ENCODE assay signal across 11 cellular contexts in the genomic region with DNA sequence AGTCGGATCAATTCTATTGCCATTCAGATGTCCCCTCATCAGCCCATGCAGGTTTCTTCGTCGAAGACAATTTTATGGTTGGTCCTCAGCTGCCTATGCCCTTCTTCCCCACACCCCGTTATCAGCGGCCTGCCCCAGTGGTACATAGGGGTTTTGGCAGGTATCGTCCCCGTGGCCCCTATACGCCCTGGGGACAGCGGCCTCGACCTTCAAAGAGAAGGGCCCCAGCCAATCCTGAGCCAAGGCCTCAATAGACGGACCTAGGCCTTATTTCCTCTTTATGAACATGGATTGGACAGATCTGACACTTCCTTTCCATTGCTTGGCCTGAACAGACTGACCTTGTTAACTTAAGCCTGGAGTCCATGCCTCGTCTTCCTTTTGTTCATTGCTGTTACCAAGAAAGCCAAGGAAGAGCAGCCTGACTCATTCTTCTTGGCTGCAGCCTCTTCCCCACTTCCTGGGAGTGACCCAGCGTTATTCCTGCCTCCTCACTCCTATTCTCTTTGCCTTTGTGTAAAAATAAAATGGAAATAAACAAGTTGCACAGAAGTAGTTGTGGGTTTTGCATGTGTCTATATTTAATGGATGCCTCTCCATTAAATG.
DNase-seq lines count a peak whose midpoint lies in the region; ATAC-seq and TF ChIP-seq lines count a peak whose summit lies in the region.
"Had no signal": no experiment of that assay in that cellular context is flagged by ENCODE, and none has a peak within 500 bp of the region (broad histone marks: within the 10 kb centered on the region; RNA-seq: fewer than 3 reads in every experiment).

No MANE protein-coding gene starts in this region.

- no peak for DNase-seq in CD8-positive, alpha-beta T cell
- no peak for DNase-seq in central memory CD8-positive, alpha-beta T cell (ENCODE audit: low spot score in 2 of 2)
- DNase-seq in memory B cell (ENCODE audit: low spot score in 2 of 2) (no peak), NCI-H187 (lab: John Stamatoyannopoulos, UW) (no peak), pons (ENCODE audit: low spot score) (no peak), putamen (ENCODE audit: low spot score) (no peak), omental fat pad (ENCODE audit: low spot score) (no peak)
- DNase-seq: effector CD8-positive, alpha-beta T cell; NCI-H774 had no signal

- H3K27me3 ChIP-seq in CD8-positive, alpha-beta T cell (ENCODE audit: insufficient read depth, low read length): no peaks in the 10 kb centered on the region

- no peaks in the 10 kb centered on the region for H3K9me3 ChIP-seq in CD8-positive, alpha-beta T cell (ENCODE audit: low read length)

- H3K27ac Mint-ChIP-seq in CD8-positive, alpha-beta T cell: peak overlapping the region; percentile 73
- peak overlapping the region; percentile 6 for H3K27ac Mint-ChIP-seq in central memory CD8-positive, alpha-beta T cell (ENCODE audit: low read depth)
- H3K27ac Mint-ChIP-seq in memory B cell: peak overlapping the region; percentile 63
- H3K27ac Mint-ChIP-seq: nephron had no signal

- no peak for TF ChIP-seq CTCF in CD8-positive, alpha-beta T cell (IDR thresholded peaks at IDR 0.05)
- no peak for TF ChIP-seq CTCF in omental fat pad (IDR thresholded peaks at IDR 0.05)

- peaks cover 61% of the 10 kb centered on the region for H3K4me1 Mint-ChIP-seq in CD8-positive, alpha-beta T cell (ENCODE audit: low read depth)
- H3K4me1 Mint-ChIP-seq in central memory CD8-positive, alpha-beta T cell: peaks cover 58% of the 10 kb centered on the region
- peaks cover 25% of the 10 kb centered on the region for H3K4me1 Mint-ChIP-seq in memory B cell
- H3K4me1 Mint-ChIP-seq: nephron had no signal

- H3K9me3 Mint-ChIP-seq in CD8-positive, alpha-beta T cell: peaks cover 2% of the 10 kb centered on the region
- peaks cover 7% of the 10 kb centered on the region for H3K9me3 Mint-ChIP-seq in central memory CD8-positive, alpha-beta T cell
- peaks cover 2% of the 10 kb centered on the region for H3K9me3 Mint-ChIP-seq in memory B cell

- H3K36me3 Mint-ChIP-seq in CD8-positive, alpha-beta T cell: peaks cover 78% of the 10 kb centered on the region
- peaks cover 41% of the 10 kb centered on the region for H3K36me3 Mint-ChIP-seq in central memory CD8-positive, alpha-beta T cell (ENCODE audit: insufficient read depth)
- peaks cover 30% of the 10 kb centered on the region for H3K36me3 Mint-ChIP-seq in memory B cell

- TF ChIP-seq EP300 in Ishikawa (IDR thresholded peaks at IDR 0.05; ENCODE audit: borderline replicate concordance): no peak

- H3K4me3 ChIP-seq in CD8-positive, alpha-beta T cell (ENCODE audit: low read depth, low read length): no peak overlapping the region

- ATAC-seq in CD8-positive, alpha-beta T cell: no peak
- ATAC-seq in central memory CD8-positive, alpha-beta T cell (replicated peaks; ENCODE audit: extremely low read depth, poor library complexity, severe bottlenecking): no peak
- no peak for ATAC-seq in memory B cell (ENCODE audit: low read depth)
- no peak for ATAC-seq in omental fat pad (ENCODE audit: low FRiP score)

- no peak overlapping the region for H3K27ac ChIP-seq in CD8-positive, alpha-beta T cell (ENCODE audit: low read depth, low read length)

- TF ChIP-seq RAD21 in Ishikawa (IDR thresholded peaks at IDR 0.05; ENCODE audit: low read depth): no peak

- peaks cover 36% of the 10 kb centered on the region for H3K36me3 ChIP-seq in CD8-positive, alpha-beta T cell (ENCODE audit: insufficient read depth, low read length)

- CTCF ChIA-PET in CD8-positive, alpha-beta T cell (lab: Charles Lee): no interaction called here

- POLR2A ChIA-PET in CD8-positive, alpha-beta T cell (lab: Charles Lee): interaction anchor here (1.3 kb wide), 1 partner anchor 10 kb away, joined by 4 read pairs; no protein-coding TSS in a partner anchor

- H3K27me3 Mint-ChIP-seq in CD8-positive, alpha-beta T cell (ENCODE audit: low read depth): no peaks in the 10 kb centered on the region
- H3K27me3 Mint-ChIP-seq in central memory CD8-positive, alpha-beta T cell: no peaks in the 10 kb centered on the region
- H3K27me3 Mint-ChIP-seq in memory B cell: no peaks in the 10 kb centered on the region

- H3K4me1 ChIP-seq in CD8-positive, alpha-beta T cell (ENCODE audit: insufficient read depth, low read length): peaks cover 44% of the 10 kb centered on the region

- H3K4me3 Mint-ChIP-seq in CD8-positive, alpha-beta T cell: no peak overlapping the region
- H3K4me3 Mint-ChIP-seq in central memory CD8-positive, alpha-beta T cell: no peak overlapping the region
- no peak overlapping the region for H3K4me3 Mint-ChIP-seq in memory B cell
- H3K4me3 Mint-ChIP-seq: nephron had no signal

- intact Hi-C loops in CD8-positive, alpha-beta T cell (cut with DNase I, micrococcal nuclease): loop anchor here (1.0 to 5.0 kb wide), 2 partner anchors 12 to 36 kb away; no protein-coding TSS in a partner anchor

TF ChIP-seq in Ishikawa, 13 proteins besides CTCF, POLR2A, EP300 and RAD21:
- no peak for TF ChIP-seq ZBTB7A (IDR thresholded peaks at IDR 0.05; ENCODE audit: low read depth)
- peak; percentile 16; the same call in 1 of the 2 replicates for TF ChIP-seq NFIC (IDR thresholded peaks at IDR 0.05)

Comparison
In these comparisons a context has a peak if more than half of its experiments do, and no peak if none do; other contexts are left out.
1. H3K27ac Mint-ChIP-seq: peak in every context shown above with its lines; median percentile 73 in CD8-positive, alpha-beta T cell; 63 in memory B cell; 6 in central memory CD8-positive, alpha-beta T cell.